Comparison of ENCODE assay signal across 1 cellular context in the genomic region with DNA sequence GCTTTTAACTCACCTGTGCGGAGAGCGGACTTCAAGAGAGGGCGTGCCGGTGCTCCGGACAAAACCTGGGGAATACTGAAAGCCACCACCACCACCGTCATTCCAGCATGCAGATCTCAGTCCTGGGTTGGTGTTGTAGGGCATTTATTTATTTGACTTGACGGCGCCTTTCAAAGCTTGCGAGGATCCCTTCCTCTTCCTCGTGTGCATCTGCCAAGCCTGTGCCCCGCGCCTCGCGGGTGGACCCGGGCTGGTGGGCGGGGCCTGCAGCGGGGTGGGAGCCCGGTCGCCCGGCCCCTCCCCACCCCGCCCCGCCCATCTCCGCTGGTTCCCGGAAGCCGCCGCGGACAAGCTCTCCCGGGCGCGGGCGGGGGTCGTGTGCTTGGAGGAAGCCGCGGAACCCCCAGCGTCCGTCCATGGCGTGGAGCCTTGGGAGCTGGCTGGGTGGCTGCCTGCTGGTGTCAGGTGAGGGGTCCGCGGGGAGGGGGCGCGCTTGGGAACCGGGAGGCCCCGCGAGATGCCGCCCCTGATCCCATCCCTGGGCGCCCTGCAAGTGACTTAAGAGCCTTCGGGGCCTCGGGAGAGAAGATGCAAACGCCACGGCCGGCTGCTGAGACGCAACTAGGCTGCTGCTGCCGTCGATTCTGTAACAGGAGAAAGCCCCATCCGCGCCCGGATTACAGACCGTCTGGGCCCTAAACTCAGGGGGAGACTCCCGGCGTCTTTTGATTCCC.
TF ChIP-seq lines count a peak whose summit lies in the region.

A gene (plus strand): TSS at position 318 of the 734 bp plus-strand sequence. CDS start 99 bp downstream, at position 417.

TF ChIP-seq in HEK293, 187 proteins besides CTCF, POLR2A, EP300 and RAD21 (continued from another document and continues in another):
- peak; percentile 72 for TF ChIP-seq ZBTB8A (tag by site-specific recombination; IDR thresholded peaks at IDR 0.05)
- TF ChIP-seq, protein P1, sequence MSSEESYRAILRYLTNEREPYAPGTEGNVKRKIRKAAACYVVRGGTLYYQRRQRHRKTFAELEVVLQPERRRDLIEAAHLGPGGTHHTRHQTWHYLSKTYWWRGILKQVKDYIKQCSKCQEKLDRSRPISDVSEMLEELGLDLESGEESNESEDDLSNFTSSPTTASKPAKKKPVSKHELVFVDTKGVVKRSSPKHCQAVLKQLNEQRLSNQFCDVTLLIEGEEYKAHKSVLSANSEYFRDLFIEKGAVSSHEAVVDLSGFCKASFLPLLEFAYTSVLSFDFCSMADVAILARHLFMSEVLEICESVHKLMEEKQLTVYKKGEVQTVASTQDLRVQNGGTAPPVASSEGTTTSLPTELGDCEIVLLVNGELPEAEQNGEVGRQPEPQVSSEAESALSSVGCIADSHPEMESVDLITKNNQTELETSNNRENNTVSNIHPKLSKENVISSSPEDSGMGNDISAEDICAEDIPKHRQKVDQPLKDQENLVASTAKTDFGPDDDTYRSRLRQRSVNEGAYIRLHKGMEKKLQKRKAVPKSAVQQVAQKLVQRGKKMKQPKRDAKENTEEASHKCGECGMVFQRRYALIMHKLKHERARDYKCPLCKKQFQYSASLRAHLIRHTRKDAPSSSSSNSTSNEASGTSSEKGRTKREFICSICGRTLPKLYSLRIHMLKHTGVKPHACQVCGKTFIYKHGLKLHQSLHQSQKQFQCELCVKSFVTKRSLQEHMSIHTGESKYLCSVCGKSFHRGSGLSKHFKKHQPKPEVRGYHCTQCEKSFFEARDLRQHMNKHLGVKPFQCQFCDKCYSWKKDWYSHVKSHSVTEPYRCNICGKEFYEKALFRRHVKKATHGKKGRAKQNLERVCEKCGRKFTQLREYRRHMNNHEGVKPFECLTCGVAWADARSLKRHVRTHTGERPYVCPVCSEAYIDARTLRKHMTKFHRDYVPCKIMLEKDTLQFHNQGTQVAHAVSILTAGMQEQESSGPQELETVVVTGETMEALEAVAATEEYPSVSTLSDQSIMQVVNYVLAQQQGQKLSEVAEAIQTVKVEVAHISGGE (tag by site-specific recombination; conservative IDR thresholded peaks at IDR 0.05; ENCODE audit: low read depth), result peak; percentile 80
- no peak for TF ChIP-seq ZNF501 (tag by site-specific recombination; IDR thresholded peaks at IDR 0.05)
- no peak for TF ChIP-seq ZNF214 (tag by site-specific recombination; IDR thresholded peaks at IDR 0.05; ENCODE audit: borderline replicate concordance)
- TF ChIP-seq, protein P2, sequence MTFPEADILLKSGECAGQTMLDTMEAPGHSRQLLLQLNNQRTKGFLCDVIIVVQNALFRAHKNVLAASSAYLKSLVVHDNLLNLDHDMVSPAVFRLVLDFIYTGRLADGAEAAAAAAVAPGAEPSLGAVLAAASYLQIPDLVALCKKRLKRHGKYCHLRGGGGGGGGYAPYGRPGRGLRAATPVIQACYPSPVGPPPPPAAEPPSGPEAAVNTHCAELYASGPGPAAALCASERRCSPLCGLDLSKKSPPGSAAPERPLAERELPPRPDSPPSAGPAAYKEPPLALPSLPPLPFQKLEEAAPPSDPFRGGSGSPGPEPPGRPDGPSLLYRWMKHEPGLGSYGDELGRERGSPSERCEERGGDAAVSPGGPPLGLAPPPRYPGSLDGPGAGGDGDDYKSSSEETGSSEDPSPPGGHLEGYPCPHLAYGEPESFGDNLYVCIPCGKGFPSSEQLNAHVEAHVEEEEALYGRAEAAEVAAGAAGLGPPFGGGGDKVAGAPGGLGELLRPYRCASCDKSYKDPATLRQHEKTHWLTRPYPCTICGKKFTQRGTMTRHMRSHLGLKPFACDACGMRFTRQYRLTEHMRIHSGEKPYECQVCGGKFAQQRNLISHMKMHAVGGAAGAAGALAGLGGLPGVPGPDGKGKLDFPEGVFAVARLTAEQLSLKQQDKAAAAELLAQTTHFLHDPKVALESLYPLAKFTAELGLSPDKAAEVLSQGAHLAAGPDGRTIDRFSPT (tag by site-specific recombination; IDR thresholded peaks at IDR 0.05), result no peak
- no peak for TF ChIP-seq FEZF1 (tag by site-specific recombination; IDR thresholded peaks at IDR 0.05)
- no peak for TF ChIP-seq MZF1 (tag by site-specific recombination; IDR thresholded peaks at IDR 0.05; ENCODE audit: borderline replicate concordance)
- no peak for TF ChIP-seq ZNF292 (tag by site-specific recombination; IDR thresholded peaks at IDR 0.05; ENCODE audit: borderline replicate concordance, low read depth)
- TF ChIP-seq ZNF76 (tag by site-specific recombination; IDR thresholded peaks at IDR 0.05; ENCODE audit: borderline replicate concordance, low read depth), result 0 out of 2 replicates have a peak, but pooled peaks have one; percentile 43
- TF ChIP-seq, protein P3, sequence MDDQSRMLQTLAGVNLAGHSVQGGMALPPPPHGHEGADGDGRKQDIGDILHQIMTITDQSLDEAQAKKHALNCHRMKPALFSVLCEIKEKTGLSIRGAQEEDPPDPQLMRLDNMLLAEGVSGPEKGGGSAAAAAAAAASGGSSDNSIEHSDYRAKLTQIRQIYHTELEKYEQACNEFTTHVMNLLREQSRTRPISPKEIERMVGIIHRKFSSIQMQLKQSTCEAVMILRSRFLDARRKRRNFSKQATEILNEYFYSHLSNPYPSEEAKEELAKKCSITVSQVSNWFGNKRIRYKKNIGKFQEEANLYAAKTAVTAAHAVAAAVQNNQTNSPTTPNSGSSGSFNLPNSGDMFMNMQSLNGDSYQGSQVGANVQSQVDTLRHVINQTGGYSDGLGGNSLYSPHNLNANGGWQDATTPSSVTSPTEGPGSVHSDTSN (CRISPR knock-in tag; IDR thresholded peaks at IDR 0.05), result 0 out of 2 replicates have a peak, but pooled peaks have one; percentile 33
- TF ChIP-seq BCL11A (tag by site-specific recombination; IDR thresholded peaks at IDR 0.05; ENCODE audit: low read depth), result 0 out of 2 replicates have a peak, but pooled peaks have one; percentile 22
- peak; percentile 61; the same call in 1 of the 2 replicates for TF ChIP-seq ZNF324 (tag by site-specific recombination; IDR thresholded peaks at IDR 0.05)
- TF ChIP-seq KLF10 (tag by site-specific recombination; IDR thresholded peaks at IDR 0.05), result no peak
- TF ChIP-seq ZEB2 (tag by site-specific recombination; IDR thresholded peaks at IDR 0.05), result 0 out of 2 replicates have a peak, but pooled peaks have one; percentile 52
- 0 out of 2 replicates have a peak, but pooled peaks have one; percentile 25 for TF ChIP-seq ZBTB48 (tag by site-specific recombination; IDR thresholded peaks at IDR 0.05)
- TF ChIP-seq ZNF335 (tag by site-specific recombination; conservative IDR thresholded peaks at IDR 0.05), result peak; percentile 88
- TF ChIP-seq ZBTB17 (tag by site-specific recombination; IDR thresholded peaks at IDR 0.05), result peak; percentile 63
- TF ChIP-seq, protein P4, sequence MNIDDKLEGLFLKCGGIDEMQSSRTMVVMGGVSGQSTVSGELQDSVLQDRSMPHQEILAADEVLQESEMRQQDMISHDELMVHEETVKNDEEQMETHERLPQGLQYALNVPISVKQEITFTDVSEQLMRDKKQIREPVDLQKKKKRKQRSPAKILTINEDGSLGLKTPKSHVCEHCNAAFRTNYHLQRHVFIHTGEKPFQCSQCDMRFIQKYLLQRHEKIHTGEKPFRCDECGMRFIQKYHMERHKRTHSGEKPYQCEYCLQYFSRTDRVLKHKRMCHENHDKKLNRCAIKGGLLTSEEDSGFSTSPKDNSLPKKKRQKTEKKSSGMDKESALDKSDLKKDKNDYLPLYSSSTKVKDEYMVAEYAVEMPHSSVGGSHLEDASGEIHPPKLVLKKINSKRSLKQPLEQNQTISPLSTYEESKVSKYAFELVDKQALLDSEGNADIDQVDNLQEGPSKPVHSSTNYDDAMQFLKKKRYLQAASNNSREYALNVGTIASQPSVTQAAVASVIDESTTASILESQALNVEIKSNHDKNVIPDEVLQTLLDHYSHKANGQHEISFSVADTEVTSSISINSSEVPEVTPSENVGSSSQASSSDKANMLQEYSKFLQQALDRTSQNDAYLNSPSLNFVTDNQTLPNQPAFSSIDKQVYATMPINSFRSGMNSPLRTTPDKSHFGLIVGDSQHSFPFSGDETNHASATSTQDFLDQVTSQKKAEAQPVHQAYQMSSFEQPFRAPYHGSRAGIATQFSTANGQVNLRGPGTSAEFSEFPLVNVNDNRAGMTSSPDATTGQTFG (tag by site-specific recombination; IDR thresholded peaks at IDR 0.05; ENCODE audit: borderline replicate concordance), result no peak
- TF ChIP-seq ZNF629 (tag by site-specific recombination; IDR thresholded peaks at IDR 0.05), result peak; percentile 55
- TF ChIP-seq, protein P5, sequence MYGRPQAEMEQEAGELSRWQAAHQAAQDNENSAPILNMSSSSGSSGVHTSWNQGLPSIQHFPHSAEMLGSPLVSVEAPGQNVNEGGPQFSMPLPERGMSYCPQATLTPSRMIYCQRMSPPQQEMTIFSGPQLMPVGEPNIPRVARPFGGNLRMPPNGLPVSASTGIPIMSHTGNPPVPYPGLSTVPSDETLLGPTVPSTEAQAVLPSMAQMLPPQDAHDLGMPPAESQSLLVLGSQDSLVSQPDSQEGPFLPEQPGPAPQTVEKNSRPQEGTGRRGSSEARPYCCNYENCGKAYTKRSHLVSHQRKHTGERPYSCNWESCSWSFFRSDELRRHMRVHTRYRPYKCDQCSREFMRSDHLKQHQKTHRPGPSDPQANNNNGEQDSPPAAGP (tag by site-specific recombination; IDR thresholded peaks at IDR 0.05), result no peak
- TF ChIP-seq, protein P6, sequence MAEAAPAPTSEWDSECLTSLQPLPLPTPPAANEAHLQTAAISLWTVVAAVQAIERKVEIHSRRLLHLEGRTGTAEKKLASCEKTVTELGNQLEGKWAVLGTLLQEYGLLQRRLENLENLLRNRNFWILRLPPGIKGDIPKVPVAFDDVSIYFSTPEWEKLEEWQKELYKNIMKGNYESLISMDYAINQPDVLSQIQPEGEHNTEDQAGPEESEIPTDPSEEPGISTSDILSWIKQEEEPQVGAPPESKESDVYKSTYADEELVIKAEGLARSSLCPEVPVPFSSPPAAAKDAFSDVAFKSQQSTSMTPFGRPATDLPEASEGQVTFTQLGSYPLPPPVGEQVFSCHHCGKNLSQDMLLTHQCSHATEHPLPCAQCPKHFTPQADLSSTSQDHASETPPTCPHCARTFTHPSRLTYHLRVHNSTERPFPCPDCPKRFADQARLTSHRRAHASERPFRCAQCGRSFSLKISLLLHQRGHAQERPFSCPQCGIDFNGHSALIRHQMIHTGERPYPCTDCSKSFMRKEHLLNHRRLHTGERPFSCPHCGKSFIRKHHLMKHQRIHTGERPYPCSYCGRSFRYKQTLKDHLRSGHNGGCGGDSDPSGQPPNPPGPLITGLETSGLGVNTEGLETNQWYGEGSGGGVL (tag by site-specific recombination; IDR thresholded peaks at IDR 0.05), result peak; percentile 52; the same call in 1 of the 2 replicates
- 0 out of 2 replicates have a peak, but pooled peaks have one; percentile 26 for TF ChIP-seq ZNF785 (tag by site-specific recombination; IDR thresholded peaks at IDR 0.05)
- TF ChIP-seq ZNF660 (tag by site-specific recombination; IDR thresholded peaks at IDR 0.05), result 0 out of 2 replicates have a peak, but pooled peaks have one; percentile 44
- TF ChIP-seq, protein P7, sequence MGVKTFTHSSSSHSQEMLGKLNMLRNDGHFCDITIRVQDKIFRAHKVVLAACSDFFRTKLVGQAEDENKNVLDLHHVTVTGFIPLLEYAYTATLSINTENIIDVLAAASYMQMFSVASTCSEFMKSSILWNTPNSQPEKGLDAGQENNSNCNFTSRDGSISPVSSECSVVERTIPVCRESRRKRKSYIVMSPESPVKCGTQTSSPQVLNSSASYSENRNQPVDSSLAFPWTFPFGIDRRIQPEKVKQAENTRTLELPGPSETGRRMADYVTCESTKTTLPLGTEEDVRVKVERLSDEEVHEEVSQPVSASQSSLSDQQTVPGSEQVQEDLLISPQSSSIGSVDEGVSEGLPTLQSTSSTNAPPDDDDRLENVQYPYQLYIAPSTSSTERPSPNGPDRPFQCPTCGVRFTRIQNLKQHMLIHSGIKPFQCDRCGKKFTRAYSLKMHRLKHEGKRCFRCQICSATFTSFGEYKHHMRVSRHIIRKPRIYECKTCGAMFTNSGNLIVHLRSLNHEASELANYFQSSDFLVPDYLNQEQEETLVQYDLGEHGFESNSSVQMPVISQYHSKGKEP (tag by site-specific recombination; IDR thresholded peaks at IDR 0.05), result no peak
- TF ChIP-seq ZFP37 (tag by site-specific recombination; IDR thresholded peaks at IDR 0.05), result no peak
- TF ChIP-seq GLI2 (tag by site-specific recombination; IDR thresholded peaks at IDR 0.05; ENCODE audit: borderline replicate concordance, low read depth), result no peak
- TF ChIP-seq ZNF157 (tag by site-specific recombination; IDR thresholded peaks at IDR 0.05), result no peak
- peak; percentile 96 for TF ChIP-seq KLF8 (tag by site-specific recombination; IDR thresholded peaks at IDR 0.05)
- no peak for TF ChIP-seq ZNF146 (tag by site-specific recombination; IDR thresholded peaks at IDR 0.05)
- TF ChIP-seq, protein P8, sequence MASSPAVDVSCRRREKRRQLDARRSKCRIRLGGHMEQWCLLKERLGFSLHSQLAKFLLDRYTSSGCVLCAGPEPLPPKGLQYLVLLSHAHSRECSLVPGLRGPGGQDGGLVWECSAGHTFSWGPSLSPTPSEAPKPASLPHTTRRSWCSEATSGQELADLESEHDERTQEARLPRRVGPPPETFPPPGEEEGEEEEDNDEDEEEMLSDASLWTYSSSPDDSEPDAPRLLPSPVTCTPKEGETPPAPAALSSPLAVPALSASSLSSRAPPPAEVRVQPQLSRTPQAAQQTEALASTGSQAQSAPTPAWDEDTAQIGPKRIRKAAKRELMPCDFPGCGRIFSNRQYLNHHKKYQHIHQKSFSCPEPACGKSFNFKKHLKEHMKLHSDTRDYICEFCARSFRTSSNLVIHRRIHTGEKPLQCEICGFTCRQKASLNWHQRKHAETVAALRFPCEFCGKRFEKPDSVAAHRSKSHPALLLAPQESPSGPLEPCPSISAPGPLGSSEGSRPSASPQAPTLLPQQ (tag by site-specific recombination; IDR thresholded peaks at IDR 0.05), result peak; percentile 91
- TF ChIP-seq ZNF10 (tag by site-specific recombination; IDR thresholded peaks at IDR 0.05), result 0 out of 2 replicates have a peak, but pooled peaks have one; percentile 34
- TF ChIP-seq, protein P9, sequence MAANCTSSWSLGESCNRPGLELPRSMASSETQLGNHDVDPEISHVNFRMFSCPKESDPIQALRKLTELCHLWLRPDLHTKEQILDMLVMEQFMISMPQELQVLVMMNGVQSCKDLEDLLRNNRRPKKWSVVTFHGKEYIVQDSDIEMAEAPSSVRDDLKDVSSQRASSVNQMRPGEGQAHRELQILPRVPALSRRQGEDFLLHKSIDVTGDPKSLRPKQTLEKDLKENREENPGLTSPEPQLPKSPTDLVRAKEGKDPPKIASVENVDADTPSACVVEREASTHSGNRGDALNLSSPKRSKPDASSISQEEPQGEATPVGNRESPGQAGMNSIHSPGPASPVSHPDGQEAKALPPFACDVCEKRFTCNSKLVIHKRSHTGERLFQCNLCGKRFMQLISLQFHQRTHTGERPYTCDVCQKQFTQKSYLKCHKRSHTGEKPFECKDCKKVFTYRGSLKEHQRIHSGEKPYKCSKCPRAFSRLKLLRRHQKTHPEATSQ (tag by site-specific recombination; IDR thresholded peaks at IDR 0.05), result peak; percentile 40; the same call in 1 of the 2 replicates
- peak; percentile 91 for TF ChIP-seq KLF9 (tag by site-specific recombination; IDR thresholded peaks at IDR 0.05; ENCODE audit: low read depth)
- TF ChIP-seq ZNF24 (tag by site-specific recombination; IDR thresholded peaks at IDR 0.05), result no peak
- TF ChIP-seq ZNF19 (tag by site-specific recombination; IDR thresholded peaks at IDR 0.05; ENCODE audit: low read depth), result no peak
- no peak for TF ChIP-seq ZNF416 (tag by site-specific recombination; IDR thresholded peaks at IDR 0.05)
- TF ChIP-seq SETDB1 (IDR thresholded peaks at IDR 0.05; ENCODE audit: insufficient read length, low read length), result no peak
- no peak for TF ChIP-seq ZNF548 (tag by site-specific recombination; IDR thresholded peaks at IDR 0.05)
- TF ChIP-seq ZXDB (tag by site-specific recombination; IDR thresholded peaks at IDR 0.05), result peak; percentile 95
- TF ChIP-seq GLI4 (tag by site-specific recombination; IDR thresholded peaks at IDR 0.05), result no peak
- TF ChIP-seq ZBTB7A (tag by site-specific recombination; IDR thresholded peaks at IDR 0.05; ENCODE audit: low read depth), result peak; percentile 65; the same call in 1 of the 2 replicates
- no peak for TF ChIP-seq ZNF404 (tag by site-specific recombination; IDR thresholded peaks at IDR 0.05)
